In genomic region chr17:10775740-10776333, GRCh38 we compare ENCODE assay signal across 26 cellular contexts. TPM values are rescaled to one million over a fixed set of nuclear protein-coding genes. Genes with fewer than 3 reads are reported as not detected.
DNase-seq lines count a peak whose midpoint lies in the region; ATAC-seq, FAIRE-seq and TF ChIP-seq lines count a peak whose summit lies in the region.
"Had no signal": no experiment of that assay in that cellular context is flagged by ENCODE, and none has a peak within 500 bp of the region (broad histone marks: within the 10 kb centered on the region; RNA-seq: fewer than 3 reads in every experiment).

No MANE protein-coding gene starts in this region.

- no peak for TF ChIP-seq CTCF in Peyer's patch (IDR thresholded peaks at IDR 0.05)
- TF ChIP-seq CTCF in hepatocyte (IDR thresholded peaks at IDR 0.05; ENCODE audit: poor library complexity), result no peak
- TF ChIP-seq CTCF in testis (IDR thresholded peaks at IDR 0.05), result no peak

- 74% methylated on average over 5 of the region's 5 CpGs for WGBS in hepatocyte (ENCODE audit: low lambda C conversion rate, missing lambda C conversion rate)
- WGBS in testis, 2 donors, result 58 to 71% methylated on average over 5 of the region's 5 CpGs

- no peak for TF ChIP-seq POLR2A in Peyer's patch (IDR thresholded peaks at IDR 0.05)
- no peak for TF ChIP-seq POLR2A in testis (IDR thresholded peaks at IDR 0.05)

- no peaks in the 10 kb centered on the region for H3K36me3 ChIP-seq in Peyer's patch
- no peaks in the 10 kb centered on the region for H3K36me3 ChIP-seq in hepatocyte (replicated peaks; ENCODE audit: insufficient read depth, low read depth)
- no peaks in the 10 kb centered on the region for H3K36me3 ChIP-seq in mucosa of rectum (ENCODE audit: control insufficient read depth in 2 of 2, insufficient read depth in 2 of 2, low read length in 2 of 2)
- no peaks in the 10 kb centered on the region for H3K36me3 ChIP-seq in testis (ENCODE audit: low read depth, missing control alignments)
- H3K36me3 ChIP-seq: BLaER1 had no signal

- peaks cover 0 to 23% (median 0%) of the 10 kb centered on the region in 4 donors for H3K4me1 ChIP-seq in Peyer's patch
- no peaks in the 10 kb centered on the region for H3K4me1 ChIP-seq in hepatocyte (ENCODE audit: insufficient read depth)
- H3K4me1 ChIP-seq in mucosa of rectum (ENCODE audit: control insufficient read depth in 2 of 2, insufficient read depth in 2 of 2, low read length in 2 of 2), result peaks cover 26 to 50% of the 10 kb centered on the region in 2 donors
- H3K4me1 ChIP-seq in testis, result peaks cover 12% of the 10 kb centered on the region

- peak overlapping the region in 1 of 2 donors; percentile 27 for H3K9ac ChIP-seq in mucosa of rectum (ENCODE audit: low read depth in 1 of 2, low read length in 2 of 2)
- H3K9ac ChIP-seq: BLaER1, KMS-11 had no signal

- ATAC-seq in sciatic nerve (no peak), Right ventricle myocardium superior (ENCODE audit: poor library complexity) (no peak)
- ATAC-seq: HCT116 had no signal

- DNase-seq in Peyer's patch, result peak in 1 of 3 donors; percentile 10
- DNase-seq in hepatocyte (ENCODE audit: low spot score), result no peak
- no peak for DNase-seq in testis
- no peak for DNase-seq in sciatic nerve (ENCODE audit: low spot score)
- DNase-seq in Right ventricle myocardium superior, result no peak
- no peak for DNase-seq in RCC 7860 (ENCODE audit: low spot score)
- DNase-seq: CD4-positive, CD25-positive, alpha-beta regulatory T cell; NCI-H1048; NCI-H1417; NCI-H1694 treated with DMSO at 0.1 percent for 48 hours; NCI-H2081; NCI-H2227 treated with DMSO at 0.1 percent for 48 hours; NCI-H510A; NCI-H748 treated with DMSO at 0.1 percent for 48 hours; PC-9; SHP77 treated with DMSO at 0.1 percent for 48 hours had no signal

- no peak for FAIRE-seq in RCC 7860 (lab: Jason Lieb, UNC)
- FAIRE-seq: A204.1, D721Med had no signal

- peak overlapping the region; percentile 59 for H3K4me2 ChIP-seq in hepatocyte
- H3K4me2 ChIP-seq: BLaER1, KMS-11, PC-9 had no signal

- no peaks in the 10 kb centered on the region for H3K27me3 ChIP-seq in Peyer's patch
- H3K27me3 ChIP-seq in hepatocyte, result no peaks in the 10 kb centered on the region
- H3K27me3 ChIP-seq in mucosa of rectum (ENCODE audit: control insufficient read depth in 2 of 2, insufficient read depth in 2 of 2, low read length in 2 of 2), result no peaks in the 10 kb centered on the region
- no peaks in the 10 kb centered on the region for H3K27me3 ChIP-seq in testis
- H3K27me3 ChIP-seq: BLaER1 had no signal

- no peaks in the 10 kb centered on the region for H3K9me2 ChIP-seq in hepatocyte (replicated peaks; ENCODE audit: insufficient read depth)

- no peaks in the 10 kb centered on the region for H4K20me1 ChIP-seq in hepatocyte (ENCODE audit: insufficient read depth, poor library complexity, severe bottlenecking)
- H4K20me1 ChIP-seq: BLaER1 had no signal

- H3K4me3 ChIP-seq in Peyer's patch, result no peak overlapping the region
- no peak overlapping the region for H3K4me3 ChIP-seq in hepatocyte
- peak overlapping the region; percentile 11 to 17 for H3K4me3 ChIP-seq in mucosa of rectum (ENCODE audit: low read length in 2 of 2)
- H3K4me3 ChIP-seq in testis, result no peak overlapping the region
- H3K4me3 ChIP-seq: BLaER1, PC-9 had no signal

- no peaks in the 10 kb centered on the region for H3K79me2 ChIP-seq in hepatocyte

- H3K27ac ChIP-seq in Peyer's patch (peak overlapping the region in 3 of 4 donors; percentile 55 to 85 (median 77)), hepatocyte (peak overlapping the region; percentile 89), mucosa of rectum (ENCODE audit: low read depth in 2 of 2, low read length in 2 of 2) (peak overlapping the region; percentile 85 to 90), testis (peak overlapping the region; percentile 10 to 60)
- H3K27ac ChIP-seq: BLaER1, KMS-11, PC-9, RWPE1 had no signal

- H2AFZ ChIP-seq in hepatocyte, result no peak overlapping the region
- H2AFZ ChIP-seq: PC-9 had no signal

- H3K9me3 ChIP-seq in Peyer's patch, result no peaks in the 10 kb centered on the region
- no peaks in the 10 kb centered on the region for H3K9me3 ChIP-seq in hepatocyte (ENCODE audit: low read depth)
- no peaks in the 10 kb centered on the region for H3K9me3 ChIP-seq in mucosa of rectum (ENCODE audit: control insufficient read depth in 2 of 2, low read length in 2 of 2)
- no peaks in the 10 kb centered on the region for H3K9me3 ChIP-seq in testis

- intact Hi-C loops in testis (cut with DNase I; ENCODE audit: low total_unique reads) (no loop called here), sciatic nerve (cut with DNase I) (no loop called here), Right ventricle myocardium superior (cut with DNase I) (no loop called here)

RNA-seq across cellular contexts. Expression of gene TMEM238L, which starts 28.1 kb away (rescaled TPM):
- 10 to 100 TPM; 16.3 to 45.3 (median 25.4) TPM for total RNA-seq in Peyer's patch
- total RNA-seq in hepatocyte, result 1.0 and 1.3 TPM in 2 replicates
- 1.0 and 1.5 TPM in 2 replicates for polyA plus RNA-seq in hepatocyte
- total RNA-seq in testis, result not detected
- not detected for polyA plus RNA-seq in testis (ENCODE audit: insufficient read depth, low read depth, low replicate concordance)
- total RNA-seq in sciatic nerve, result not detected
- not detected for total RNA-seq in Right ventricle myocardium superior
- total RNA-seq: CD4-positive, CD25-positive, alpha-beta regulatory T cell; H4; PC-9 had no signal
- polyA plus RNA-seq: AG04450; CD4-positive, CD25-positive, alpha-beta regulatory T cell; IgD-negative memory B cell had no signal

RNA-seq across cellular contexts. Expression of gene TMEM220, which starts 46.0 kb away (rescaled TPM):
- total RNA-seq in Peyer's patch (10 to 100 TPM; 14.6 to 56.1 (median 23.4) TPM), hepatocyte (10.5 and 11.6 TPM in 2 replicates), testis (10 to 100 TPM; 16.2 to 22.2 TPM), sciatic nerve (10.3 TPM), Right ventricle myocardium superior (7.6 TPM)
- polyA plus RNA-seq in hepatocyte (30.0 and 32.4 TPM in 2 replicates), testis (ENCODE audit: insufficient read depth, low read depth, low replicate concordance) (53.1 TPM)
- total RNA-seq: H4, PC-9 had no signal

Comparison
In these comparisons a context has a peak if more than half of its experiments do, and no peak if none do; other contexts are left out.
1. H3K27ac ChIP-seq: peak in every context shown above with its lines; median percentile 89 in hepatocyte; 88 in mucosa of rectum; 77 in Peyer's patch; 35 in testis.
2. H3K4me3 ChIP-seq: peak in mucosa of rectum (2 of 2); none in Peyer's patch (0 of 4), hepatocyte (single experiment) and testis (0 of 2).